In genomic region chr7:83468251-83468739, GRCh38 we compare ENCODE assay signal across 9 cellular contexts.
DNase-seq lines count a peak whose midpoint lies in the region; ATAC-seq and TF ChIP-seq lines count a peak whose summit lies in the region.
"Had no signal": no experiment of that assay in that cellular context is flagged by ENCODE, and none has a peak within 500 bp of the region (broad histone marks: within the 10 kb centered on the region; RNA-seq: fewer than 3 reads in every experiment).

No MANE protein-coding gene starts in this region.

- TF ChIP-seq POLR2A in IMR-90 (IDR thresholded peaks at IDR 0.05; ENCODE audit: low read depth, low read length), result no peak

- 0 out of 2 replicates have a peak, but pooled peaks have one; percentile 7 for TF ChIP-seq RAD21 in IMR-90 (IDR thresholded peaks at IDR 0.05; ENCODE audit: low read length)

- no peak overlapping the region for H3K4me3 ChIP-seq in HAP-1
- H3K4me3 ChIP-seq in IMR-90 (ENCODE audit: insufficient read depth, low read depth, low read length), result no peak overlapping the region
- H3K4me3 ChIP-seq in SJCRH30, result no peak overlapping the region

- peak overlapping the region; percentile 53; the same call in 1 of the 2 replicates for H3K27ac ChIP-seq in IMR-90 (ENCODE audit: insufficient read depth, low read length)
- peak overlapping the region; percentile 53 for H3K27ac ChIP-seq in SJCRH30
- H3K27ac ChIP-seq: C4-2B had no signal

- no peak for TF ChIP-seq CTCF in IMR-90 (conservative IDR thresholded peaks at IDR 0.05; ENCODE audit: low read depth, low read length)
- TF ChIP-seq CTCF in omental fat pad (IDR thresholded peaks at IDR 0.05), result no peak

- peak overlapping the region; percentile 45; the same call in 1 of the 2 replicates for H2BK20ac ChIP-seq in IMR-90 (ENCODE audit: low read depth, low read length)

- no peak overlapping the region for H2AK9ac ChIP-seq in IMR-90 (replicated peaks; ENCODE audit: low read depth, low read length, poor library complexity)

- CTCF ChIA-PET in IMR-90 (lab: Yijun Ruan, JAX), result no interaction called here

- DNase-seq in NCI-H510A treated with DMSO at 0.1 percent for 48 hours (lab: John Stamatoyannopoulos, UW) (peak; percentile 13), NCI-H510A (lab: John Stamatoyannopoulos, UW) (no peak), HAP-1 (ENCODE audit: low spot score in 2 of 2) (peak; percentile 84 to 87), IMR-90 (peak; percentile 99), SJCRH30 (peak; percentile 90 to 91), fibroblast of the conjunctiva (ENCODE audit: low read depth) (peak; percentile 96), omental fat pad (ENCODE audit: low spot score) (peak; percentile 76)
- DNase-seq in stimulated activated naive CD8-positive, alpha-beta T cell treated with anti-CD3 and anti-CD28 coated beads, Interleukin-15, Interleukin-2, amounts not matched to agents 100 U/mL and 50 U/mL, for 24 hours, result no peak

- peak overlapping the region; percentile 76 for H3K4me2 ChIP-seq in IMR-90 (ENCODE audit: low read depth, low read length)

- H3K18ac ChIP-seq in IMR-90 (ENCODE audit: low read depth, low read length), result peak overlapping the region; percentile 32; the same call in 1 of the 2 replicates

- no peak overlapping the region for H4K5ac ChIP-seq in IMR-90 (ENCODE audit: low read depth, low read length)

- intact Hi-C loops in IMR-90 (cut with micrococcal nuclease), result loop anchor here (5.0 kb wide), 1 partner anchor 69 kb away; no protein-coding TSS in a partner anchor

- in situ Hi-C loops in HAP-1 (cut with MboI; ENCODE audit: low sequenced_read_pairs), result no loop called here
- in situ Hi-C loops in IMR-90 (cut with MboI; ENCODE audit: low sequenced_read_pairs), result no loop called here

- no peak overlapping the region for H3K56ac ChIP-seq in IMR-90 (ENCODE audit: extremely low read depth, insufficient read depth, low read length)

- no TSS peak for BruUV-seq in IMR-90 (replicated peaks; lab: Mats Ljungman, UMichigan)

- no CpG with 5 or more reads among the region's 2 CpGs for WGBS in IMR-90 (ENCODE audit: extremely low coverage in 2 of 2, insufficient read length in 1 of 2), 2 experiments

- H2BK120ac ChIP-seq in IMR-90 (ENCODE audit: low read depth, low read length), result peak overlapping the region; percentile 39; the same call in 1 of the 2 replicates

- H3K9me3 ChIP-seq in HAP-1, result no peaks in the 10 kb centered on the region
- no peaks in the 10 kb centered on the region for H3K9me3 ChIP-seq in IMR-90 (ENCODE audit: control insufficient read depth, insufficient read depth, low read length)
- H3K9me3 ChIP-seq in SJCRH30 (replicated peaks), result no peaks in the 10 kb centered on the region

- H3K9me1 ChIP-seq in IMR-90 (ENCODE audit: insufficient read depth, low read length), result 0 out of 2 replicates have a peak, but pooled peaks cover 2% of the 10 kb centered on the region

- H3K23ac ChIP-seq in IMR-90 (ENCODE audit: low read depth, low read length), result 0 out of 2 replicates have a peak overlapping the region, but pooled peaks have one; percentile 19

- peak overlapping the region; percentile 27 for H2BK5ac ChIP-seq in IMR-90 (ENCODE audit: low read depth, low read length, poor library complexity, severe bottlenecking)

- H2BK15ac ChIP-seq in IMR-90 (ENCODE audit: low read depth, low read length), result no peak overlapping the region

- H3K27me3 ChIP-seq in HAP-1 (ENCODE audit: low read depth), result no peaks in the 10 kb centered on the region
- peaks cover 1% of the 10 kb centered on the region; the same call in 1 of the 2 replicates for H3K27me3 ChIP-seq in IMR-90 (ENCODE audit: control insufficient read depth, insufficient read depth, low read length)
- no peaks in the 10 kb centered on the region for H3K27me3 ChIP-seq in SJCRH30

- H3K36me3 ChIP-seq in HAP-1 (replicated peaks), result peaks cover 10% of the 10 kb centered on the region
- no peaks in the 10 kb centered on the region for H3K36me3 ChIP-seq in IMR-90 (ENCODE audit: control insufficient read depth, insufficient read depth, low read length)
- no peaks in the 10 kb centered on the region for H3K36me3 ChIP-seq in SJCRH30

- ATAC-seq in IMR-90 (ENCODE audit: low read depth) (peak; percentile 88), omental fat pad (ENCODE audit: low FRiP score) (peak; percentile 96)
- no peak for ATAC-seq in stimulated activated naive CD8-positive, alpha-beta T cell treated with anti-CD3 and anti-CD28 coated beads, Interleukin-15, Interleukin-2, amounts not matched to agents 100 U/mL and 50 U/mL, for 24 hours

- no peak overlapping the region for H3K14ac ChIP-seq in IMR-90 (replicated peaks; ENCODE audit: low read depth, low read length)

- H3K4ac ChIP-seq in IMR-90 (ENCODE audit: low read depth, low read length), result peak overlapping the region; percentile 42

- no peak overlapping the region for H4K91ac ChIP-seq in IMR-90 (ENCODE audit: insufficient read depth, low read depth, low read length)

- H2AFZ ChIP-seq in IMR-90 (replicated peaks; ENCODE audit: low read length, poor library complexity), result no peak overlapping the region

- dilution Hi-C loops in IMR-90 (cut with HindIII; ENCODE audit: low sequenced_read_pairs, unreplicated experiment), result no loop called here

- H4K20me1 ChIP-seq in IMR-90 (ENCODE audit: insufficient read depth, low read length), result no peaks in the 10 kb centered on the region

- POLR2A ChIA-PET in IMR-90 (lab: Charles Lee; ENCODE audit: unreplicated experiment), result no interaction called here

- peaks cover 45% of the 10 kb centered on the region for H3K4me1 ChIP-seq in HAP-1
- H3K4me1 ChIP-seq in IMR-90 (ENCODE audit: control insufficient read depth, insufficient read depth, low read length), result no peaks in the 10 kb centered on the region
- peaks cover 11% of the 10 kb centered on the region for H3K4me1 ChIP-seq in SJCRH30

- no peak overlapping the region for H3K9ac ChIP-seq in IMR-90 (ENCODE audit: low read depth, low read length)

- H4K8ac ChIP-seq in IMR-90 (ENCODE audit: low read depth in 2 of 2, low read length in 2 of 2), result 0 out of 4 replicates have a peak overlapping the region, but pooled peaks of 1 of the 2 experiments have one; percentile 7

- no peaks in the 10 kb centered on the region for H3K79me1 ChIP-seq in IMR-90 (ENCODE audit: low read depth in 1 of 2, low read length in 2 of 2)

- H2AK5ac ChIP-seq in IMR-90 (ENCODE audit: low read depth, low read length), result 0 out of 2 replicates have a peak overlapping the region, but pooled peaks have one; percentile 2

TF ChIP-seq in IMR-90, 13 proteins besides CTCF, POLR2A, EP300 and RAD21:
- TF ChIP-seq MAFK (IDR thresholded peaks at IDR 0.05; ENCODE audit: low read depth, low read length) (peak; percentile 91), RFX5 (IDR thresholded peaks at IDR 0.05; ENCODE audit: low read depth, low read length) (no peak), CHD1 (IDR thresholded peaks at IDR 0.05; ENCODE audit: low read depth, low read length) (no peak), CEBPB (IDR thresholded peaks at IDR 0.05; ENCODE audit: low read depth, low read length) (peak; percentile 61; the same call in 1 of the 2 replicates), NFE2L2 (IDR thresholded peaks at IDR 0.05; ENCODE audit: low read depth, low read length) (peak; percentile 99), BHLHE40 (IDR thresholded peaks at IDR 0.05; ENCODE audit: low read depth, low read length) (peak; percentile 71), SMC3 (IDR thresholded peaks at IDR 0.05; ENCODE audit: low read depth, low read length) (no peak), ELK1 (IDR thresholded peaks at IDR 0.05; ENCODE audit: borderline replicate concordance, low read depth, low read length) (no peak), MAZ (IDR thresholded peaks at IDR 0.05; ENCODE audit: borderline replicate concordance, low read depth, low read length) (no peak), FOS (IDR thresholded peaks at IDR 0.05; ENCODE audit: low read depth, low read length) (peak; percentile 95), RCOR1 (IDR thresholded peaks at IDR 0.05; ENCODE audit: insufficient replicate concordance, low read length) (peak; percentile 77), MXI1 (IDR thresholded peaks at IDR 0.05; ENCODE audit: borderline replicate concordance, low read depth, low read length) (no peak)
- TF ChIP-seq, protein P1, sequence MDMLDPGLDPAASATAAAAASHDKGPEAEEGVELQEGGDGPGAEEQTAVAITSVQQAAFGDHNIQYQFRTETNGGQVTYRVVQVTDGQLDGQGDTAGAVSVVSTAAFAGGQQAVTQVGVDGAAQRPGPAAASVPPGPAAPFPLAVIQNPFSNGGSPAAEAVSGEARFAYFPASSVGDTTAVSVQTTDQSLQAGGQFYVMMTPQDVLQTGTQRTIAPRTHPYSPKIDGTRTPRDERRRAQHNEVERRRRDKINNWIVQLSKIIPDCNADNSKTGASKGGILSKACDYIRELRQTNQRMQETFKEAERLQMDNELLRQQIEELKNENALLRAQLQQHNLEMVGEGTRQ (IDR thresholded peaks at IDR 0.05; ENCODE audit: low read depth, low read length), result no peak

Comparison
In these comparisons a context has a peak if more than half of its experiments do, and no peak if none do; other contexts are left out.
1. DNase-seq: peak in NCI-H510A treated with DMSO at 0.1 percent for 48 hours (single experiment), HAP-1 (2 of 2), IMR-90 (single experiment), SJCRH30 (2 of 2), fibroblast of the conjunctiva (single experiment) and omental fat pad (single experiment); none in NCI-H510A (single experiment) and stimulated activated naive CD8-positive, alpha-beta T cell treated with anti-CD3 and anti-CD28 coated beads, Interleukin-15, Interleukin-2, amounts not matched to agents 100 U/mL and 50 U/mL, for 24 hours (single experiment).